Comparison of ENCODE assay signal across 8 cellular contexts in genomic region chr14:49584981-49585640, GRCh38. TPM values are rescaled to one million over a fixed set of nuclear protein-coding genes. Genes with fewer than 3 reads are reported as not detected.
A peak's percentile ranks its signal among the peaks of the same experiment; 100 is the strongest.
DNase-seq lines count a peak whose midpoint lies in the region; TF ChIP-seq lines count a peak whose summit lies in the region.
"Not testable (repeated sequence)": the region's sequence is repeated elsewhere in the genome, so short reads cannot be mapped to it uniquely, and the experiment has no call there.

No MANE protein-coding gene starts in this region.

- H3K27me3 ChIP-seq in HUES64 (ENCODE audit: insufficient read depth, low read length); ectodermal cell (ENCODE audit: control insufficient read depth, insufficient read depth, low read length, poor library complexity, severe bottlenecking); iPS-18a (ENCODE audit: control insufficient read depth, insufficient read depth, low read length); neural cell (ENCODE audit: insufficient read depth, low read depth, low read length): not testable (repeated sequence)

- peak overlapping the region; percentile 97 for H3K27ac ChIP-seq in C4-2B
- H3K27ac ChIP-seq in HUES64 (ENCODE audit: low read depth, low read length): peak overlapping the region; percentile 92
- peak overlapping the region; percentile 87 for H3K27ac ChIP-seq in SK-N-MC
- H3K27ac ChIP-seq in ectodermal cell (ENCODE audit: insufficient read depth, low read depth, low read length, poor library complexity, severe bottlenecking): not testable (repeated sequence)
- peak overlapping the region; percentile 91 for H3K27ac ChIP-seq in iPS-18a (ENCODE audit: low read length)
- H3K27ac ChIP-seq in neural cell (ENCODE audit: low read length): peak overlapping the region; percentile 99

- peaks cover 18% of the 10 kb centered on the region; the same call in 1 of the 2 replicates for H3K4me1 ChIP-seq in HUES64 (ENCODE audit: insufficient read depth, low read length)
- H3K4me1 ChIP-seq in ectodermal cell (ENCODE audit: control insufficient read depth, insufficient read depth, low read length); iPS-18a (ENCODE audit: control insufficient read depth, low read depth, low read length): not testable (repeated sequence)

- peak overlapping the region; percentile 63 for H3K4me2 ChIP-seq in neural cell (ENCODE audit: low read length)

- H3K9ac ChIP-seq in HUES64 (ENCODE audit: low read depth, low read length) (peak overlapping the region; percentile 100), SK-N-MC (ENCODE audit: insufficient read length) (peak overlapping the region; percentile 99), iPS-18a (ENCODE audit: low read length) (peak overlapping the region; percentile 92), neural cell (ENCODE audit: low read length) (peak overlapping the region; percentile 97)

- TF ChIP-seq RAD21 in neural cell (conservative IDR thresholded peaks at IDR 0.05): not testable (repeated sequence)

- TF ChIP-seq CTCF in C4-2B (conservative IDR thresholded peaks at IDR 0.05); neural cell (IDR thresholded peaks at IDR 0.05; ENCODE audit: poor library complexity, severe bottlenecking): not testable (repeated sequence)

- H3K9me2 ChIP-seq in neural cell (ENCODE audit: insufficient read depth, low read length): not testable (repeated sequence)

- H3K36me3 ChIP-seq in HUES64 (ENCODE audit: insufficient read depth, low read length) (peaks cover 39% of the 10 kb centered on the region), SK-N-MC (ENCODE audit: insufficient read depth, low read length) (peaks cover 45% of the 10 kb centered on the region), ectodermal cell (ENCODE audit: control insufficient read depth, insufficient read depth, low read length) (peaks cover 24% of the 10 kb centered on the region), iPS-18a (ENCODE audit: control insufficient read depth, low read depth, low read length) (peaks cover 26% of the 10 kb centered on the region)
- H3K36me3 ChIP-seq in neural cell (ENCODE audit: insufficient read depth, low read length): not testable (repeated sequence)

- not testable (repeated sequence) for H4K20me1 ChIP-seq in neural cell (ENCODE audit: insufficient read depth)

- H3K79me2 ChIP-seq in neural cell (replicated peaks; ENCODE audit: insufficient read depth, low read length): peaks cover 50% of the 10 kb centered on the region

- 2% methylated on average over 31 of the region's 32 CpGs for WGBS in HUES64
- WGBS in ectodermal cell, 2 experiments: 5 to 7% methylated on average over 31 to 32 of the region's 32 CpGs

- H3K4me3 ChIP-seq in HUES64 (ENCODE audit: low read length) (peak overlapping the region; percentile 100), SK-N-MC (peak overlapping the region; percentile 98), ectodermal cell (ENCODE audit: insufficient read depth, low read depth, low read length) (peak overlapping the region; percentile 99), iPS-18a (ENCODE audit: low read length) (peak overlapping the region; percentile 98), neural cell (ENCODE audit: low read length) (peak overlapping the region; percentile 71)

- H3K9me3 ChIP-seq in HUES64 (ENCODE audit: insufficient read depth, low read depth, low read length); SK-N-MC (ENCODE audit: low read depth, low read length); ectodermal cell (ENCODE audit: control insufficient read depth, low read length); iPS-18a (ENCODE audit: control insufficient read depth, low read depth, low read length); neural cell (ENCODE audit: low read length): not testable (repeated sequence)

- H3F3A ChIP-seq in neural cell (ENCODE audit: insufficient read depth, low read length, poor library complexity, severe bottlenecking): not testable (repeated sequence)

- H2AFZ ChIP-seq in neural cell (ENCODE audit: low read depth, low read length): not testable (repeated sequence)

- not testable (repeated sequence) for DNase-seq in SK-N-MC (ENCODE audit: low read depth, low spot score)
- DNase-seq in activated effector memory CD4-positive, alpha-beta T cell treated with anti-CD3 and anti-CD28 coated beads, Interleukin-2, amount 50 U/mL, for 16 hours: peak; percentile 71
- DNase-seq in stimulated activated naive CD4-positive, alpha-beta T cell treated with Interleukin-2 at 50 U/mL for 16 hours (lab: John Stamatoyannopoulos, UW): peak; percentile 14

- TF ChIP-seq EP300 in neural cell (conservative IDR thresholded peaks at IDR 0.05; ENCODE audit: poor library complexity, severe bottlenecking): not testable (repeated sequence)

RNA-seq across cellular contexts. Expression of gene RPS29, which starts 1.1 kb away (rescaled TPM):
- 3,801 TPM for polyA plus RNA-seq in HUES64 (2013, experiment 1 of 2)
- 3,697 TPM for polyA plus RNA-seq in HUES64 (2013, experiment 2 of 2)
- 3,573 TPM for polyA plus RNA-seq in ectodermal cell (2013, experiment 1 of 4)
- 4,020 TPM for polyA plus RNA-seq in ectodermal cell (2013, experiment 2 of 4)
- polyA plus RNA-seq in ectodermal cell (2013, experiment 3 of 4): 3,707 TPM
- polyA plus RNA-seq in ectodermal cell (2013, experiment 4 of 4): 4,204 TPM
- 6,695 and 7,007 TPM in 2 replicates for polyA plus RNA-seq in neural cell
- polyA minus RNA-seq in neural cell: 2,124 and 2,353 TPM in 2 replicates

RNA-seq across cellular contexts. Expression of gene LRR1, which starts 13.6 kb away (rescaled TPM):
- polyA plus RNA-seq in HUES64 (2013, experiment 1 of 2): 37.8 TPM
- 36.8 TPM for polyA plus RNA-seq in HUES64 (2013, experiment 2 of 2)
- 25.3 TPM for polyA plus RNA-seq in ectodermal cell (2013, experiment 1 of 4)
- 24.7 TPM for polyA plus RNA-seq in ectodermal cell (2013, experiment 2 of 4)
- 25.0 TPM for polyA plus RNA-seq in ectodermal cell (2013, experiment 3 of 4)
- 23.4 TPM for polyA plus RNA-seq in ectodermal cell (2013, experiment 4 of 4)
- polyA plus RNA-seq in neural cell: 4.4 TPM in 2 replicates
- polyA minus RNA-seq in neural cell: 10.4 and 12.4 TPM in 2 replicates

RNA-seq across cellular contexts. Expression of gene RPL36AL, which starts 35.3 kb away (rescaled TPM):
- 228 TPM for polyA plus RNA-seq in HUES64 (2013, experiment 1 of 2)
- polyA plus RNA-seq in HUES64 (2013, experiment 2 of 2): 241 TPM
- polyA plus RNA-seq in ectodermal cell (2013, experiment 1 of 4): 175 TPM
- polyA plus RNA-seq in ectodermal cell (2013, experiment 2 of 4): 198 TPM
- 164 TPM for polyA plus RNA-seq in ectodermal cell (2013, experiment 3 of 4)
- polyA plus RNA-seq in ectodermal cell (2013, experiment 4 of 4): 172 TPM
- polyA plus RNA-seq in neural cell: 130 and 147 TPM in 2 replicates
- 60.2 and 63.5 TPM in 2 replicates for polyA minus RNA-seq in neural cell

RNA-seq across cellular contexts. Expression of gene MGAT2, which starts 35.5 kb away (rescaled TPM):
- polyA plus RNA-seq in HUES64 (2013, experiment 1 of 2): 17.7 TPM
- 18.4 TPM for polyA plus RNA-seq in HUES64 (2013, experiment 2 of 2)
- polyA plus RNA-seq in ectodermal cell (2013, experiment 1 of 4): 24.5 TPM
- 25.0 TPM for polyA plus RNA-seq in ectodermal cell (2013, experiment 2 of 4)
- 20.6 TPM for polyA plus RNA-seq in ectodermal cell (2013, experiment 3 of 4)
- polyA plus RNA-seq in ectodermal cell (2013, experiment 4 of 4): 21.6 TPM
- 23.7 and 24.7 TPM in 2 replicates for polyA plus RNA-seq in neural cell
- polyA minus RNA-seq in neural cell: 66.1 and 67.0 TPM in 2 replicates

RNA-seq across cellular contexts. Expression of gene DNAAF2, which starts 49.9 kb away (rescaled TPM):
- polyA plus RNA-seq in HUES64 (2013, experiment 1 of 2): 25.8 TPM
- polyA plus RNA-seq in HUES64 (2013, experiment 2 of 2): 26.9 TPM
- polyA plus RNA-seq in ectodermal cell (2013, experiment 1 of 4): 21.5 TPM
- polyA plus RNA-seq in ectodermal cell (2013, experiment 2 of 4): 22.7 TPM
- 21.6 TPM for polyA plus RNA-seq in ectodermal cell (2013, experiment 3 of 4)
- 23.2 TPM for polyA plus RNA-seq in ectodermal cell (2013, experiment 4 of 4)
- polyA plus RNA-seq in neural cell: 37.2 and 41.6 TPM in 2 replicates
- polyA minus RNA-seq in neural cell: 30.0 and 30.4 TPM in 2 replicates
